ENCODE assay signal across 13 cellular contexts in the genomic region with DNA sequence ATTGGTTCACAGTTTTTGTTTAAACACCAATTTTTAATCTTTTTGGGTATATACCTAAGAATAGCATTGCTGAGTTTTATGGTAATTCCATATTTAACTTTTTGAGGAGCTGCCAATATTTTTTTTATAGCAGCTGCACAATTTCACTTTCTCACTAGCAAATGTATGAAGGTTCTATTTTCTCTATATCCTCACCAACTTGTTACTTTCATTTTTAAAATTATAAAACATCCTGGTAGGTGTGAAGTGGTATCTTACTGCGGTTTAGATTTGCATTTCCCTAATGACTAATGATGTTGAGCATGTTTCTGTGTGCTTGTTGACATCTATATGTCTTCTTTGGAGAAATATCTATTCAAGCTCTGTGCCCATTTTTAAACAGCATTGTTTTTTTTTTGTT.
DNase-seq lines count a peak whose midpoint lies in the region; ATAC-seq, FAIRE-seq and TF ChIP-seq lines count a peak whose summit lies in the region.
"Had no signal": no experiment of that assay in that cellular context is flagged by ENCODE, and none has a peak within 500 bp of the region (broad histone marks: within the 10 kb centered on the region; RNA-seq: fewer than 3 reads in every experiment).

No MANE protein-coding gene starts in this region.

- FAIRE-seq in GM12878 (lab: Jason Lieb, UNC), result peak; percentile 65

- no peak for TF ChIP-seq RAD21 in GM12878 (IDR thresholded peaks at IDR 0.05; ENCODE audit: insufficient read depth, low read depth, low read length)

- 0 out of 2 replicates have a peak overlapping the region, but pooled peaks have one; percentile 9 for H3K4me2 ChIP-seq in GM12878 (ENCODE audit: control insufficient read depth, insufficient read depth)

- SMC1A ChIA-PET in GM12878 (lab: Charles Lee; ENCODE audit: uncharacterized antibody, unreplicated experiment), result interaction anchor here (0.8 to 1.2 kb wide), 3 partner anchors 35 to 142 kb away, joined by 3 to 4 read pairs (median 3); no protein-coding TSS in a partner anchor

- no peaks in the 10 kb centered on the region for H3K4me1 ChIP-seq in GM12878 (ENCODE audit: control insufficient read depth, insufficient read depth, low read length)

- intact Hi-C loops in GM12878 (cut with micrococcal nuclease; ENCODE audit: unreplicated experiment), result no loop called here

- CTCF ChIA-PET in GM12878 (lab: Yijun Ruan, JAX), result interaction anchor here (1.0 to 1.1 kb wide), 2 partner anchors 11 to 64 kb away, joined by 3 to 4 read pairs; no protein-coding TSS in a partner anchor

- no peaks in the 10 kb centered on the region for H3K36me3 ChIP-seq in GM12878 (ENCODE audit: control insufficient read depth in 2 of 2, insufficient read depth in 2 of 2, low read length in 1 of 2)

- DNase-seq in GM12878 (ENCODE audit: low read depth, low spot score) (peak; percentile 45), NCI-H1048 (lab: John Stamatoyannopoulos, UW) (no peak), SHP77 treated with DMSO at 0.1 percent for 48 hours (lab: John Stamatoyannopoulos, UW) (no peak)
- no peak for DNase-seq in effector CD4-positive, alpha-beta T cell
- DNase-seq: head of caudate nucleus, KBM-7, NCI-H146, NCI-H748 treated with DMSO at 0.1 percent for 48 hours had no signal

- H3K4me3 ChIP-seq in GM12878, result no peak overlapping the region

- H3K9me3 ChIP-seq in GM12878 (replicated peaks; ENCODE audit: control insufficient read depth, insufficient read depth, low read length), result no peaks in the 10 kb centered on the region; the same call in 2 of the 3 replicates

- H4K20me1 ChIP-seq in GM12878 (ENCODE audit: control insufficient read depth, insufficient read depth), result no peaks in the 10 kb centered on the region

- ATAC-seq in GM18858 (IDR thresholded peaks at IDR 0.05; ENCODE audit: unreplicated experiment) (peak; percentile 98), GM21717 (IDR thresholded peaks at IDR 0.05; ENCODE audit: unreplicated experiment) (peak; percentile 93), HG03097 (IDR thresholded peaks at IDR 0.05; ENCODE audit: low FRiP score, unreplicated experiment) (peak; percentile 74), GM12878 (peak; percentile 97), HG03108 (IDR thresholded peaks at IDR 0.05; ENCODE audit: unreplicated experiment) (no peak)

- no peaks in the 10 kb centered on the region for H3K79me2 ChIP-seq in GM12878 (ENCODE audit: control insufficient read depth, insufficient read depth, low read length)

- no TSS peak for BruUV-seq in GM12878 (replicated peaks; lab: Mats Ljungman, UMichigan)

- no peak for TF ChIP-seq CTCF in GM12878 (IDR thresholded peaks at IDR 0.05 in 2 of 3, conservative IDR thresholded peaks at IDR 0.05 in 1 of 3; ENCODE audit: control insufficient read depth in 2 of 3, extremely low read depth in 1 of 3, insufficient read depth in 1 of 3, low read depth in 3 of 3, low read length in 3 of 3)

- RAD21 ChIA-PET in GM12878 (lab: Charles Lee; ENCODE audit: unreplicated experiment), result no interaction called here

- H3K27me3 ChIP-seq in GM12878 (replicated peaks in 1 of 2; ENCODE audit: control insufficient read depth in 2 of 2, insufficient read depth in 2 of 2, low read length in 1 of 2), result no peaks in the 10 kb centered on the region

- TF ChIP-seq POLR2A in GM12878 (IDR thresholded peaks at IDR 0.05; ENCODE audit: low read depth, low read length), result no peak

- no peak overlapping the region for H3K27ac ChIP-seq in GM12878 (ENCODE audit: control insufficient read depth, insufficient read depth)
- H3K27ac ChIP-seq: RWPE1 had no signal

- in situ Hi-C loops in GM12878 (cut with MboI), result no loop called here

- 39% methylated on average over 1 of the region's 1 CpG for WGBS in GM12878 (ENCODE audit: insufficient coverage, insufficient replicate concordance, low lambda C conversion rate, missing lambda C conversion rate)

- H2AFZ ChIP-seq in GM12878 (ENCODE audit: control insufficient read depth, low read depth, low read length), result no peak overlapping the region

- POLR2A ChIA-PET in GM12878 (lab: Charles Lee), result no interaction called here

- no peak overlapping the region for H3K9ac ChIP-seq in GM12878 (ENCODE audit: control insufficient read depth, insufficient read depth, low read length)

- TF ChIP-seq EP300 in GM12878 (IDR thresholded peaks at IDR 0.05; ENCODE audit: borderline replicate concordance in 1 of 2, control insufficient read depth in 1 of 2, low read depth in 2 of 2, low read length in 2 of 2), result peak in 1 of 2 experiments; percentile 68; a peak in 1 of 4 replicates

TF ChIP-seq in GM12878, 131 proteins besides CTCF, POLR2A, EP300 and RAD21 (continues in another document):
- TF ChIP-seq SUPT20H (IDR thresholded peaks at IDR 0.05; ENCODE audit: borderline replicate concordance, control insufficient read depth, low read depth, low read length) (no peak), CBFB (IDR thresholded peaks at IDR 0.05; ENCODE audit: low read depth) (no peak), YBX1 (IDR thresholded peaks at IDR 0.05) (no peak), PAX5 (IDR thresholded peaks at IDR 0.05; ENCODE audit: borderline replicate concordance, low read depth, low read length) (no peak), BRCA1 (IDR thresholded peaks at IDR 0.05; ENCODE audit: low read depth, low read length) (no peak), EGR1 (IDR thresholded peaks at IDR 0.05; ENCODE audit: borderline replicate concordance in 1 of 2, low read depth in 2 of 2, low read length in 2 of 2) (no peak), KLF5 (IDR thresholded peaks at IDR 0.05; ENCODE audit: partially characterized antibody) (no peak), RELA (IDR thresholded peaks at IDR 0.05; ENCODE audit: borderline replicate concordance, partially characterized antibody) (no peak), CHD2 (IDR thresholded peaks at IDR 0.05; ENCODE audit: borderline replicate concordance, low read depth, low read length) (no peak), SMAD5 (IDR thresholded peaks at IDR 0.05; ENCODE audit: low read depth) (no peak), SPI1 (IDR thresholded peaks at IDR 0.05; ENCODE audit: borderline replicate concordance, insufficient read depth, low read depth, low read length) (no peak), MEF2A (IDR thresholded peaks at IDR 0.05; ENCODE audit: insufficient read depth, low read depth, low read length) (0 out of 2 replicates have a peak, but pooled peaks have one; percentile 18)
- TF ChIP-seq, protein P1, sequence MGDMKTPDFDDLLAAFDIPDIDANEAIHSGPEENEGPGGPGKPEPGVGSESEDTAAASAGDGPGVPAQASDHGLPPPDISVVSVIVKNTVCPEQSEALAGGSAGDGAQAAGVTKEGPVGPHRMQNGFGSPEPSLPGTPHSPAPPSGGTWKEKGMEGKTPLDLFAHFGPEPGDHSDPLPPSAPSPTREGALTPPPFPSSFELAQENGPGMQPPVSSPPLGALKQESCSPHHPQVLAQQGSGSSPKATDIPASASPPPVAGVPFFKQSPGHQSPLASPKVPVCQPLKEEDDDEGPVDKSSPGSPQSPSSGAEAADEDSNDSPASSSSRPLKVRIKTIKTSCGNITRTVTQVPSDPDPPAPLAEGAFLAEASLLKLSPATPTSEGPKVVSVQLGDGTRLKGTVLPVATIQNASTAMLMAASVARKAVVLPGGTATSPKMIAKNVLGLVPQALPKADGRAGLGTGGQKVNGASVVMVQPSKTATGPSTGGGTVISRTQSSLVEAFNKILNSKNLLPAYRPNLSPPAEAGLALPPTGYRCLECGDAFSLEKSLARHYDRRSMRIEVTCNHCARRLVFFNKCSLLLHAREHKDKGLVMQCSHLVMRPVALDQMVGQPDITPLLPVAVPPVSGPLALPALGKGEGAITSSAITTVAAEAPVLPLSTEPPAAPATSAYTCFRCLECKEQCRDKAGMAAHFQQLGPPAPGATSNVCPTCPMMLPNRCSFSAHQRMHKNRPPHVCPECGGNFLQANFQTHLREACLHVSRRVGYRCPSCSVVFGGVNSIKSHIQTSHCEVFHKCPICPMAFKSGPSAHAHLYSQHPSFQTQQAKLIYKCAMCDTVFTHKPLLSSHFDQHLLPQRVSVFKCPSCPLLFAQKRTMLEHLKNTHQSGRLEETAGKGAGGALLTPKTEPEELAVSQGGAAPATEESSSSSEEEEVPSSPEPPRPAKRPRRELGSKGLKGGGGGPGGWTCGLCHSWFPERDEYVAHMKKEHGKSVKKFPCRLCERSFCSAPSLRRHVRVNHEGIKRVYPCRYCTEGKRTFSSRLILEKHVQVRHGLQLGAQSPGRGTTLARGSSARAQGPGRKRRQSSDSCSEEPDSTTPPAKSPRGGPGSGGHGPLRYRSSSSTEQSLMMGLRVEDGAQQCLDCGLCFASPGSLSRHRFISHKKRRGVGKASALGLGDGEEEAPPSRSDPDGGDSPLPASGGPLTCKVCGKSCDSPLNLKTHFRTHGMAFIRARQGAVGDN (IDR thresholded peaks at IDR 0.05), result no peak
- TF ChIP-seq, protein P2, sequence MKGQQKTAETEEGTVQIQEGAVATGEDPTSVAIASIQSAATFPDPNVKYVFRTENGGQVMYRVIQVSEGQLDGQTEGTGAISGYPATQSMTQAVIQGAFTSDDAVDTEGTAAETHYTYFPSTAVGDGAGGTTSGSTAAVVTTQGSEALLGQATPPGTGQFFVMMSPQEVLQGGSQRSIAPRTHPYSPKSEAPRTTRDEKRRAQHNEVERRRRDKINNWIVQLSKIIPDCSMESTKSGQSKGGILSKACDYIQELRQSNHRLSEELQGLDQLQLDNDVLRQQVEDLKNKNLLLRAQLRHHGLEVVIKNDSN (IDR thresholded peaks at IDR 0.05; ENCODE audit: borderline replicate concordance, extremely low read length, insufficient read depth, low read depth, low read length), result no peak
- TF ChIP-seq, protein P3, sequence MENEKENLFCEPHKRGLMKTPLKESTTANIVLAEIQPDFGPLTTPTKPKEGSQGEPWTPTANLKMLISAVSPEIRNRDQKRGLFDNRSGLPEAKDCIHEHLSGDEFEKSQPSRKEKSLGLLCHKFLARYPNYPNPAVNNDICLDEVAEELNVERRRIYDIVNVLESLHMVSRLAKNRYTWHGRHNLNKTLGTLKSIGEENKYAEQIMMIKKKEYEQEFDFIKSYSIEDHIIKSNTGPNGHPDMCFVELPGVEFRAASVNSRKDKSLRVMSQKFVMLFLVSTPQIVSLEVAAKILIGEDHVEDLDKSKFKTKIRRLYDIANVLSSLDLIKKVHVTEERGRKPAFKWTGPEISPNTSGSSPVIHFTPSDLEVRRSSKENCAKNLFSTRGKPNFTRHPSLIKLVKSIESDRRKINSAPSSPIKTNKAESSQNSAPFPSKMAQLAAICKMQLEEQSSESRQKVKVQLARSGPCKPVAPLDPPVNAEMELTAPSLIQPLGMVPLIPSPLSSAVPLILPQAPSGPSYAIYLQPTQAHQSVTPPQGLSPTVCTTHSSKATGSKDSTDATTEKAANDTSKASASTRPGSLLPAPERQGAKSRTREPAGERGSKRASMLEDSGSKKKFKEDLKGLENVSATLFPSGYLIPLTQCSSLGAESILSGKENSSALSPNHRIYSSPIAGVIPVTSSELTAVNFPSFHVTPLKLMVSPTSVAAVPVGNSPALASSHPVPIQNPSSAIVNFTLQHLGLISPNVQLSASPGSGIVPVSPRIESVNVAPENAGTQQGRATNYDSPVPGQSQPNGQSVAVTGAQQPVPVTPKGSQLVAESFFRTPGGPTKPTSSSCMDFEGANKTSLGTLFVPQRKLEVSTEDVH (IDR thresholded peaks at IDR 0.05; ENCODE audit: low read depth, partially characterized antibody), result no peak
